In genomic region chr1:178046856-178047255, GRCh38 we compare ENCODE assay signal across 1 cellular context.
TF ChIP-seq lines count a peak whose summit lies in the region.

No MANE protein-coding gene starts in this region.

TF ChIP-seq in GM23338, 12 proteins besides CTCF, POLR2A, EP300 and RAD21 (continued from another document):
- TF ChIP-seq REST (IDR thresholded peaks at IDR 0.05; ENCODE audit: unreplicated experiment) = no peak
- no peak for TF ChIP-seq EZH2 (IDR thresholded peaks at IDR 0.05; ENCODE audit: low read depth, unreplicated experiment)
- no peak for TF ChIP-seq JUNB (IDR thresholded peaks at IDR 0.05; ENCODE audit: unreplicated experiment)
- TF ChIP-seq ZNF331 (CRISPR knock-in tag; IDR thresholded peaks at IDR 0.05; ENCODE audit: low read depth) = no peak
- no peak for TF ChIP-seq STAT1 (IDR thresholded peaks at IDR 0.05; ENCODE audit: unreplicated experiment)
- TF ChIP-seq ZNF114 (CRISPR knock-in tag; IDR thresholded peaks at IDR 0.05) = no peak
- no peak for TF ChIP-seq NANOG (IDR thresholded peaks at IDR 0.05; ENCODE audit: borderline replicate concordance)
